ENCODE assay signal across 19 cellular contexts in genomic region chr9:35029852-35030251, GRCh38. TPM values are rescaled to one million over a fixed set of nuclear protein-coding genes. Genes with fewer than 3 reads are reported as not detected.
DNase-seq lines count a peak whose midpoint lies in the region; ATAC-seq, FAIRE-seq and TF ChIP-seq lines count a peak whose summit lies in the region.
"Had no signal": no experiment of that assay in that cellular context is flagged by ENCODE, and none has a peak within 500 bp of the region (broad histone marks: within the 10 kb centered on the region; RNA-seq: fewer than 3 reads in every experiment).

No MANE protein-coding gene starts in this region.

- TF ChIP-seq CTCF in 22Rv1 (IDR thresholded peaks at IDR 0.05) (no peak), fibroblast of mammary gland (conservative IDR thresholded peaks at IDR 0.05; ENCODE audit: control insufficient read depth, insufficient read depth, low read depth, low read length) (no peak)

- peaks cover 7% of the 10 kb centered on the region for H3K36me3 Mint-ChIP-seq in activated T-helper 17 cell treated with anti-CD3 and anti-CD28 coated beads, Interleukin-2, amount 50 U/mL, for 72 hours (ENCODE audit: low read depth)

- H3K4me3 ChIP-seq in fibroblast of mammary gland (ENCODE audit: control insufficient read depth, low read depth, low read length) = no peak overlapping the region
- H3K4me3 ChIP-seq: BLaER1 treated with 17β-estradiol and CSF1 and Interleukin-3, amounts not matched to agents 10 nM and 100 nM; GM12878; SJCRH30 had no signal

- H3K9me3 Mint-ChIP-seq in activated T-helper 17 cell treated with anti-CD3 and anti-CD28 coated beads, Interleukin-2, amount 50 U/mL, for 72 hours = no peaks in the 10 kb centered on the region

- ATAC-seq in activated T-helper 17 cell treated with anti-CD3 and anti-CD28 coated beads, Interleukin-2, amount 50 U/mL, for 72 hours (replicated peaks) = no peak
- ATAC-seq: GM12878 had no signal

- H3K27me3 Mint-ChIP-seq in activated T-helper 17 cell treated with anti-CD3 and anti-CD28 coated beads, Interleukin-2, amount 50 U/mL, for 72 hours = no peaks in the 10 kb centered on the region

- no peak for FAIRE-seq in urothelium cell line (lab: Jason Lieb, UNC)
- FAIRE-seq: GM12878, GM18507 had no signal

- H3K27ac ChIP-seq in 22Rv1 = peak overlapping the region; percentile 56
- H3K27ac ChIP-seq: BLaER1 treated with 17β-estradiol and CSF1 and Interleukin-3, amounts not matched to agents 10 nM and 100 nM; SJCRH30 had no signal

- peak overlapping the region; percentile 37 for H3K27ac Mint-ChIP-seq in activated T-helper 17 cell treated with anti-CD3 and anti-CD28 coated beads, Interleukin-2, amount 50 U/mL, for 72 hours
- H3K27ac Mint-ChIP-seq: H9 had no signal

- H3K4me3 Mint-ChIP-seq in activated T-helper 17 cell treated with anti-CD3 and anti-CD28 coated beads, Interleukin-2, amount 50 U/mL, for 72 hours = no peak overlapping the region
- H3K4me3 Mint-ChIP-seq: H9 had no signal

- H3K4me1 Mint-ChIP-seq in activated T-helper 17 cell treated with anti-CD3 and anti-CD28 coated beads, Interleukin-2, amount 50 U/mL, for 72 hours = peaks cover 6% of the 10 kb centered on the region

- DNase-seq in DMS 273 (lab: John Stamatoyannopoulos, UW; ENCODE audit: unreplicated experiment) = peak; percentile 8
- DNase-seq in DMS 273 treated with DMSO at 0.1 percent for 48 hours (lab: John Stamatoyannopoulos, UW) = no peak
- peak; percentile 34 for DNase-seq in fibroblast of mammary gland (ENCODE audit: low read depth)
- DNase-seq in NOMO-1 treated with DMSO at 0.1 percent for 48 hours (lab: John Stamatoyannopoulos, UW; ENCODE audit: unreplicated experiment) = no peak
- no peak for DNase-seq in urothelium cell line (ENCODE audit: low spot score)
- no peak for DNase-seq in NCI-H524 treated with DMSO at 0.1 percent for 48 hours (lab: John Stamatoyannopoulos, UW)
- DNase-seq: 8988T, H9, IMR-90, Kasumi-1, NCI-H1048, NCI-H1694, NCI-H2171, SJCRH30 had no signal

RNA-seq across cellular contexts. Expression of gene DNAJB5, which starts 40.3 kb away (rescaled TPM):
- 10 to 100 TPM in 1 of 2 donors, 1 to 10 TPM in 1; 4.4 to 10.7 TPM for total RNA-seq in activated T-helper 17 cell treated with anti-CD3 and anti-CD28 coated beads, Interleukin-2, amount 50 U/mL, for 72 hours

RNA-seq across cellular contexts. Expression of gene VCP, which starts 42.6 kb away (rescaled TPM):
- 100 to 1,000 TPM; 235 to 322 TPM for total RNA-seq in activated T-helper 17 cell treated with anti-CD3 and anti-CD28 coated beads, Interleukin-2, amount 50 U/mL, for 72 hours

RNA-seq across cellular contexts. Expression of gene FANCG, which starts 49.9 kb away (rescaled TPM):
- total RNA-seq in activated T-helper 17 cell treated with anti-CD3 and anti-CD28 coated beads, Interleukin-2, amount 50 U/mL, for 72 hours = 100 to 1,000 TPM in 1 of 2 donors, 10 to 100 TPM in 1; 94.2 to 124 TPM

Comparison
In these comparisons a context has a peak if more than half of its experiments do, and no peak if none do; other contexts are left out.
1. DNase-seq: peak in DMS 273 (single experiment) and fibroblast of mammary gland (single experiment); none in DMS 273 treated with DMSO at 0.1 percent for 48 hours (single experiment), NOMO-1 treated with DMSO at 0.1 percent for 48 hours (single experiment), urothelium cell line (single experiment) and NCI-H524 treated with DMSO at 0.1 percent for 48 hours (single experiment).